ENCODE assay signal across 24 cellular contexts in the genomic region with DNA sequence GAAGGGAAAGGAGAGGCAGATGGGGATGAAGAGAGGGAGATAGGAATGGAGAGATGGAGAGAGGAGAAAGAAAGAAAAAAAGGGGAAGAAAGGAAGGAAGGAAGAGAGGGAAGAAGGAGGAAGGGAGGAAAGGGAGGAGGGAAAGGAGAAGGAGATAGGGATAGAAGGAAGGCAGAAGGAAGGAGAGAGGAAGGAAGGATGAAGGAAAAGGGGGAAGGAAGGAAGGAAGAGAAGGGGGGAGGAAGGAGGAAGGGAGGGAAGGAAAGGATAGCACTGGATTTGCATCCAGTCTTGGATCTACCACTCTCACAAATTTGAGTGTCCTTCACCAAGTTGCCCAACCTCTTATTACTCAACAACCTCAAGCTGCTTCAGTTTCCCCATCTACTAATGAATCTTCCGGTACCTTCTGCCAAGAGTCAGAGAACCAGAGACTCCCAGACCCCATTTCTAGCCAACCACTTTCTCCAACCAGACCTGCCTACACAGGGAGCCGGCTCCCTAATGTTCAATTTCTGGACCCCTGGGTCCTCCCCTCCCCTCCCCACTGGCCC.
DNase-seq lines count a peak whose midpoint lies in the region; ATAC-seq and TF ChIP-seq lines count a peak whose summit lies in the region.
"Had no signal": no experiment of that assay in that cellular context is flagged by ENCODE, and none has a peak within 500 bp of the region (broad histone marks: within the 10 kb centered on the region; RNA-seq: fewer than 3 reads in every experiment).

No MANE protein-coding gene starts in this region.

- H3K27ac ChIP-seq in BLaER1 treated with 17β-estradiol and CSF1 and Interleukin-3, amounts not matched to agents 10 nM and 100 nM: no peak overlapping the region
- H3K27ac ChIP-seq: BLaER1, gastroesophageal sphincter, uterus had no signal

- no peaks in the 10 kb centered on the region for H4K20me1 ChIP-seq in BLaER1 treated with 17β-estradiol and CSF1 and Interleukin-3, amounts not matched to agents 10 nM and 100 nM
- H4K20me1 ChIP-seq: BLaER1 had no signal

- H3K4me1 ChIP-seq in BLaER1 treated with 17β-estradiol and CSF1 and Interleukin-3, amounts not matched to agents 10 nM and 100 nM: peaks cover 13 to 45% (median 37%) of the 10 kb centered on the region in 10 experiments; a peak in 19 of 20 replicates
- peaks cover 19% of the 10 kb centered on the region for H3K4me1 ChIP-seq in adipocyte (ENCODE audit: control insufficient read depth, insufficient read depth, low read length)

- no peak for TF ChIP-seq CTCF in fibroblast of the aortic adventitia (IDR thresholded peaks at IDR 0.05; ENCODE audit: insufficient read depth, low read length)

- no peaks in the 10 kb centered on the region for H3K9me3 ChIP-seq in BLaER1 treated with 17β-estradiol and CSF1 and Interleukin-3, amounts not matched to agents 10 nM and 100 nM (replicated peaks in 1 of 11)
- H3K9me3 ChIP-seq in adipocyte (ENCODE audit: control insufficient read depth, low read length): no peaks in the 10 kb centered on the region
- H3K9me3 ChIP-seq: BLaER1, gastroesophageal sphincter, uterus had no signal

- H3K9ac ChIP-seq in BLaER1 treated with 17β-estradiol and CSF1 and Interleukin-3, amounts not matched to agents 10 nM and 100 nM: no peak overlapping the region
- H3K9ac ChIP-seq in adipocyte (ENCODE audit: low read length): no peak overlapping the region
- H3K9ac ChIP-seq: BLaER1 had no signal

- H3K27me3 ChIP-seq in BLaER1 treated with 17β-estradiol and CSF1 and Interleukin-3, amounts not matched to agents 10 nM and 100 nM: peaks cover 12 to 25% (median 16%) of the 10 kb centered on the region in 11 experiments
- H3K27me3 ChIP-seq in adipocyte (replicated peaks; ENCODE audit: control insufficient read depth, insufficient read depth, low read length): peaks cover 5% of the 10 kb centered on the region

- no peak overlapping the region for H3K4me3 ChIP-seq in BLaER1 treated with 17β-estradiol and CSF1 and Interleukin-3, amounts not matched to agents 10 nM and 100 nM
- H3K4me3 ChIP-seq in adipocyte (ENCODE audit: low read length) (no peak overlapping the region), fibroblast of the aortic adventitia (ENCODE audit: low read depth, low read length) (no peak overlapping the region)
- H3K4me3 ChIP-seq: BLaER1, gastroesophageal sphincter, uterus had no signal

- no peaks in the 10 kb centered on the region for H3K36me3 ChIP-seq in BLaER1 treated with 17β-estradiol and CSF1 and Interleukin-3, amounts not matched to agents 10 nM and 100 nM
- H3K36me3 ChIP-seq in adipocyte (ENCODE audit: control insufficient read depth, insufficient read depth, low read length, severe bottlenecking): no peaks in the 10 kb centered on the region
- H3K36me3 ChIP-seq: BLaER1, gastroesophageal sphincter, uterus had no signal

- DNase-seq in MV-4-11 (lab: John Stamatoyannopoulos, UW): peak; percentile 62
- DNase-seq in adipocyte (ENCODE audit: low read depth): peak; percentile 35
- peak; percentile 49 for DNase-seq in fibroblast of the aortic adventitia (ENCODE audit: low read depth)
- no peak for DNase-seq in DMS79 (lab: John Stamatoyannopoulos, UW)
- DNase-seq in OCI-M2 (lab: John Stamatoyannopoulos, UW; ENCODE audit: unreplicated experiment): no peak
- DNase-seq: activated CD4-positive, alpha-beta memory T cell treated with anti-CD3 and anti-CD28 coated beads, Interleukin-2, amount 10 ng/mL, durations not matched to agents 7 days and 5 days; activated effector memory CD4-positive, alpha-beta T cell treated with Interleukin-2 at 50 U/mL for 16 hours; activated naive CD8-positive, alpha-beta T cell treated with anti-CD3 and anti-CD28 coated beads for 36 hours; effector CD4-positive, alpha-beta T cell; HCEC 1CT; hypothalamus; NCI-H146; NCI-H2171; stimulated activated CD4-positive, alpha-beta T cell treated with anti-CD3 and anti-CD28 coated beads, Interleukin-4, amount 100 ng/mL, for 1 hour; stimulated activated naive B cell treated with anti-CD40 and anti-IgM and Interleukin-4, amounts not matched to agents 10 μg/mL and 1 μg/mL and 100 μg/mL, for 72 hours; T-cell; uterus had no signal

- no peak for TF ChIP-seq POLR2A in GM18505 (IDR thresholded peaks at IDR 0.05; ENCODE audit: borderline replicate concordance, extremely low read depth, insufficient read depth, insufficient read length)

- ATAC-seq in GM21619 (IDR thresholded peaks at IDR 0.05; ENCODE audit: unreplicated experiment) (no peak), GM18505 (IDR thresholded peaks at IDR 0.05; ENCODE audit: unreplicated experiment) (no peak)
- ATAC-seq: activated CD4-positive, CD25-positive, alpha-beta regulatory T cell treated with anti-CD3 and anti-CD28 coated beads, Interleukin-2, amount 50 U/mL, for 24 hours; gastroesophageal sphincter; natural killer cell treated with Interleukin-12 subunit alpha and Interleukin-12 subunit beta and Interleukin-15 and Interleukin-18, amount 100 ng/mL, for 72 hours; stimulated activated naive B cell treated with anti-CD40 and anti-IgM and Interleukin-4, amounts not matched to agents 10 μg/mL and 1 μg/mL and 100 μg/mL, for 72 hours; T-cell had no signal

- H3K4me2 ChIP-seq in BLaER1 treated with 17β-estradiol and CSF1 and Interleukin-3, amounts not matched to agents 10 nM and 100 nM: peak overlapping the region in 8 of 11 experiments; percentile 22 to 48 (median 28); a peak in 10 of 22 replicates
- H3K4me2 ChIP-seq: BLaER1 had no signal

Comparison
In these comparisons a context has a peak if more than half of its experiments do, and no peak if none do; other contexts are left out.
1. DNase-seq: peak in MV-4-11 (single experiment), adipocyte (single experiment) and fibroblast of the aortic adventitia (single experiment); none in DMS79 (single experiment) and OCI-M2 (single experiment).